25 cellular contexts compared by ENCODE assay signal in the genomic region with DNA sequence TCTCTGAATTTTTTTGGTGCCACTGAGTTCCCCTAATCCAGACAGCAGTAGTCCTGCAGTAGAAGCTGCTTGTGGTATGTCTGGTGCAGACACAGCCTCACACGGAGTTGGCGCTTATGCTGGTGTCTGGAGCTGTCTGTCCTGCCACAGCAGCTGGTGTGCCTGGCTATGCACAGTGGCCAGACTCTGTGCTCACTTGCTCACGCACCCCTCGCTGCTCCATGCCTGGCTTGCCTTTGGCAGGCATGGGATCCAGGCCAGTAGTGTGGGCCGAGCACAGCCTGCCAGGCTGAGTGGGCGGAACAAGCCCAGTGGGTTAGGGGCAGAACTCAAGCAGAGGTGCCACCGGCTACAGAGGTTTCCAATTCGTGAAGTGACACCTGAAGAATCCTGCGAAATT.
"Had no signal": no experiment of that assay in that cellular context is flagged by ENCODE, and none has a peak within 500 bp of the region (broad histone marks: within the 10 kb centered on the region; RNA-seq: fewer than 3 reads in every experiment).

No MANE protein-coding gene starts in this region.

- DNase-seq: activated B cell treated with CpG ODN at 0.5 μM for 24 hours; activated CD4-positive, alpha-beta T cell treated with anti-CD3 and anti-CD28 coated beads for 1 hour; activated CD4-positive, alpha-beta T cell treated with anti-CD3 and anti-CD28 coated beads, Interleukin-2, amount 10 ng/mL, durations not matched to agents 24 days and 14 days; activated CD4-positive, alpha-beta T cell treated with anti-CD3 and anti-CD28 coated beads, Interleukin-2, amount 50 U/mL, for 48 hours; activated CD8-positive, alpha-beta memory T cell treated with anti-CD3 and anti-CD28 coated beads for 24 hours; activated effector memory CD4-positive, alpha-beta T cell treated with anti-CD3 and anti-CD28 coated beads, Interleukin-2, amount 50 U/mL, for 16 hours; activated naive CD4-positive, alpha-beta T cell treated with Interleukin-2 at 50 U/mL for 16 hours; activated naive CD8-positive, alpha-beta T cell treated with anti-CD3 and anti-CD28 coated beads, Interleukin-2, amount 50 U/mL, for 24 hours; activated T-cell treated with anti-CD3 and anti-CD28 coated beads, Interleukin-2, amount 50 U/mL, for 4 hours; amniotic stem cell; body of pancreas; NCI-H1105 treated with DMSO at 0.1 percent for 48 hours; NCI-H1436 treated with DMSO at 0.1 percent for 48 hours; NCI-H187; NCI-H2081; NCI-H510A treated with DMSO at 0.1 percent for 48 hours; NCI-H69; SHP77 treated with DMSO at 0.1 percent for 48 hours; T-helper 17 cell; T-helper 9 cell had no signal

- H3K4me3 ChIP-seq: ascending aorta, body of pancreas, Peyer's patch had no signal

- FAIRE-seq: bronchial epithelial cell had no signal

- H3K27me3 ChIP-seq: ascending aorta, body of pancreas, Peyer's patch had no signal

- H3K27ac ChIP-seq: ascending aorta, body of pancreas, Peyer's patch, RWPE1 had no signal

- H3K4me1 ChIP-seq: ascending aorta, body of pancreas, Peyer's patch had no signal

- H3K9me3 ChIP-seq: ascending aorta, body of pancreas had no signal

- H3K36me3 ChIP-seq: ascending aorta, Peyer's patch had no signal

- ATAC-seq: activated naive CD4-positive, alpha-beta T cell treated with anti-CD3 and anti-CD28 coated beads, Interleukin-2, amount 50 U/mL, for 72 hours; activated naive CD8-positive, alpha-beta T cell treated with anti-CD3 and anti-CD28 coated beads, Interleukin-2, amount 50 U/mL, for 24 hours; activated T-cell treated with anti-CD3 and anti-CD28 coated beads, Interleukin-2, amount 50 U/mL, for 4 hours; body of pancreas; T-helper 17 cell had no signal
